ENCODE assay signal across 31 cellular contexts in the genomic region with DNA sequence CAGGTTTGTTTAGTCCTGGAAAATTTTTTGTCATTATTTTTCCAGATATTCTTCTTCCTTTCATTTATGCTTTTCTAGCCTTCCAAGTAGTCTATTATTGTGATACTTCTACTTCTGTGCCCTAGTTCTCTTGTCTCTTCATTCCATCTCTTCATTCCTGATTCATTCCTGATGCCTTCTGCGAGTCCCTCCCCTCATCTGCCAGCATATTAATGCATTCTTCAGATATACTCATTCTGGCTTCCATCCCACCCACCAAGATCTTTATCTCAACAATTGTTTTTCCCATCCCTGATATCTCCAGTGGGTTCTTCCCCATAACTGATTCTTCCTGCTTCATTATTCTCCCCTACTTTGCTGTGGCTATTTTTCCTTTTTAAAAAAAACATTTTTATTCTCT.
"Had no signal": no experiment of that assay in that cellular context is flagged by ENCODE, and none has a peak within 500 bp of the region (broad histone marks: within the 10 kb centered on the region; RNA-seq: fewer than 3 reads in every experiment).

No MANE protein-coding gene starts in this region.

- DNase-seq: activated CD4-positive, alpha-beta memory T cell treated with anti-CD3 and anti-CD28 coated beads, Interleukin-2, amount 10 ng/mL, durations not matched to agents 7 days and 5 days; activated CD4-positive, alpha-beta T cell treated with anti-CD3 and anti-CD28 coated beads for 1 hour; activated CD4-positive, alpha-beta T cell treated with anti-CD3 and anti-CD28 coated beads for 48 hours; activated CD4-positive, CD25-positive, alpha-beta regulatory T cell; activated CD8-positive, alpha-beta memory T cell treated with anti-CD3 and anti-CD28 coated beads for 24 hours; activated CD8-positive, alpha-beta memory T cell treated with anti-CD3 and anti-CD28 coated beads, Interleukin-2, amount 50 U/mL, for 48 hours; activated effector memory CD4-positive, alpha-beta T cell treated with Interleukin-2 at 50 U/mL for 16 hours; activated naive CD4-positive, alpha-beta T cell treated with anti-CD3 and anti-CD28 coated beads, Interleukin-2, amount 10 ng/mL, durations not matched to agents 7 days and 5 days; activated naive CD8-positive, alpha-beta T cell treated with anti-CD3 and anti-CD28 coated beads, Interleukin-2, amount 50 U/mL, for 24 hours; activated T-cell treated with anti-CD3 and anti-CD28 coated beads, Interleukin-2, amount 50 U/mL, for 48 hours; amygdala; body of pancreas; Kasumi-1; MM.1S; MV-4-11; NCI-H1092; NCI-H146; NCI-H187; NCI-H2029 treated with DMSO at 0.1 percent for 48 hours; NCI-H2107; NCI-H2171; NCI-H510A; NCI-H526; NCI-H748 treated with DMSO at 0.1 percent for 48 hours; NK-92 treated with Interleukin-12 subunit alpha and Interleukin-12 subunit beta, amount 100 ng/mL, for 24 hours; PC-9; SIG-M5; T1000; WERI-Rb-1 had no signal

- ATAC-seq: activated CD8-positive, alpha-beta memory T cell treated with anti-CD3 and anti-CD28 coated beads, Interleukin-2, amount 10 ng/mL, durations not matched to agents 7 days and 5 days; activated naive CD8-positive, alpha-beta T cell treated with anti-CD3 and anti-CD28 coated beads, Interleukin-2, amount 50 U/mL, for 24 hours; body of pancreas; Right ventricle myocardium inferior had no signal
